Comparison of ENCODE assay signal across 35 cellular contexts in genomic region chr1:180254496-180254819, GRCh38. TPM values are rescaled to one million over a fixed set of nuclear protein-coding genes. Genes with fewer than 3 reads are reported as not detected.
"Had no signal": no experiment of that assay in that cellular context is flagged by ENCODE, and none has a peak within 500 bp of the region (broad histone marks: within the 10 kb centered on the region; RNA-seq: fewer than 3 reads in every experiment).

No MANE protein-coding gene starts in this region.

- H3K9me3 Mint-ChIP-seq: activated CD4-positive, alpha-beta T cell treated with anti-CD3 and anti-CD28 coated beads, Interleukin-2, amount 10 ng/mL, durations not matched to agents 7 days and 5 days; activated naive CD4-positive, alpha-beta T cell treated with anti-CD3 and anti-CD28 coated beads for 36 hours; activated naive CD4-positive, alpha-beta T cell treated with anti-CD3 and anti-CD28 coated beads, Interleukin-2, amount 50 U/mL, for 72 hours; activated T-cell treated with anti-CD3 and anti-CD28 coated beads, Interleukin-2, amount 50 U/mL, for 4 hours; activated T-helper 1 cell treated with anti-CD3 and anti-CD28 coated beads, Interleukin-12 subunit alpha, Interleukin-12 subunit beta, Interleukin-2, Interleukin-4 antibody, amounts not matched to agents 30 ng/mL and 10 ng/mL and 1 ng/mL, durations not matched to agents 14 hours and 24 hours and 36 hours; IgD-negative memory B cell had no signal

- H3K4me3 ChIP-seq: adrenal gland, MG63, PC-9, SK-N-MC had no signal

- H3K27ac Mint-ChIP-seq: activated CD4-positive, alpha-beta T cell treated with anti-CD3 and anti-CD28 coated beads, Interleukin-2, amount 10 ng/mL, durations not matched to agents 7 days and 5 days; activated naive CD4-positive, alpha-beta T cell treated with anti-CD3 and anti-CD28 coated beads for 36 hours; activated naive CD4-positive, alpha-beta T cell treated with anti-CD3 and anti-CD28 coated beads, Interleukin-2, amount 50 U/mL, for 72 hours; activated T-helper 1 cell treated with anti-CD3 and anti-CD28 coated beads, Interleukin-12 subunit alpha, Interleukin-12 subunit beta, Interleukin-2, Interleukin-4 antibody, amounts not matched to agents 30 ng/mL and 10 ng/mL and 1 ng/mL, durations not matched to agents 14 hours and 24 hours and 36 hours; brain; IgD-negative memory B cell had no signal

- H3K36me3 ChIP-seq: adrenal gland, MG63 had no signal

- DNase-seq: activated CD4-positive, alpha-beta T cell treated with anti-CD3 and anti-CD28 coated beads, Interleukin-2, amount 10 ng/mL, durations not matched to agents 7 days and 5 days; activated CD4-positive, alpha-beta T cell treated with anti-CD3 and anti-CD28 coated beads, Interleukin-2, amount 50 U/mL, for 48 hours; activated CD8-positive, alpha-beta memory T cell treated with anti-CD3 and anti-CD28 coated beads, Interleukin-2, amount 50 U/mL, for 4 hours; activated gamma-delta T cell treated with Interleukin-2 at 50 U/mL for 16 hours; activated naive CD4-positive, alpha-beta T cell treated with anti-CD3 and anti-CD28 coated beads for 36 hours; activated T-cell treated with anti-CD3 and anti-CD28 coated beads for 4 hours; activated T-cell treated with anti-CD3 and anti-CD28 coated beads, Interleukin-2, amount 50 U/mL, for 4 hours; central memory CD4-positive, alpha-beta T cell; Kasumi-1; KBM-7; MG63; NCI-H1048; NCI-H1436 treated with DMSO at 0.1 percent for 48 hours; NCI-H187; NCI-H2029 treated with DMSO at 0.1 percent for 48 hours; NCI-H2107; NCI-H2171; NCI-H510A; NCI-H748 treated with DMSO at 0.1 percent for 48 hours; NK-92 treated with Interleukin-12 subunit alpha and Interleukin-12 subunit beta, amount 100 ng/mL, for 24 hours; PC-9; SIG-M5; T1000 had no signal

- H3K4me2 ChIP-seq: PC-9 had no signal

- H3K4me3 Mint-ChIP-seq: activated CD4-positive, alpha-beta T cell treated with anti-CD3 and anti-CD28 coated beads, Interleukin-2, amount 10 ng/mL, durations not matched to agents 7 days and 5 days; activated naive CD4-positive, alpha-beta T cell treated with anti-CD3 and anti-CD28 coated beads for 36 hours; activated T-cell treated with anti-CD3 and anti-CD28 coated beads, Interleukin-2, amount 50 U/mL, for 4 hours; activated T-helper 1 cell treated with anti-CD3 and anti-CD28 coated beads, Interleukin-12 subunit alpha, Interleukin-12 subunit beta, Interleukin-2, Interleukin-4 antibody, amounts not matched to agents 30 ng/mL and 10 ng/mL and 1 ng/mL, durations not matched to agents 14 hours and 24 hours and 36 hours; IgD-negative memory B cell had no signal

- H3K9me3 ChIP-seq: adrenal gland, MG63 had no signal

- FAIRE-seq: astrocyte, RCC 7860 had no signal

- H3K27me3 ChIP-seq: MG63 had no signal

- H3K27ac ChIP-seq: adrenal gland, PC-9, RWPE1, SK-N-MC had no signal

- H3K4me1 Mint-ChIP-seq: activated CD4-positive, alpha-beta T cell treated with anti-CD3 and anti-CD28 coated beads, Interleukin-2, amount 10 ng/mL, durations not matched to agents 7 days and 5 days had no signal

- H3K4me1 ChIP-seq: adrenal gland had no signal

- H2AFZ ChIP-seq: PC-9 had no signal

- ATAC-seq: activated naive CD4-positive, alpha-beta T cell treated with anti-CD3 and anti-CD28 coated beads, Interleukin-2, amount 50 U/mL, for 72 hours; activated T-cell treated with anti-CD3 and anti-CD28 coated beads, Interleukin-2, amount 50 U/mL, for 4 hours; Right ventricle myocardium inferior had no signal

- H3K36me3 Mint-ChIP-seq: activated naive CD4-positive, alpha-beta T cell treated with anti-CD3 and anti-CD28 coated beads, Interleukin-2, amount 50 U/mL, for 72 hours; brain; IgD-negative memory B cell had no signal

RNA-seq across cellular contexts. Expression of gene LHX4, which starts 24.4 kb away (rescaled TPM):
- total RNA-seq: activated CD4-positive, alpha-beta T cell treated with anti-CD3 and anti-CD28 coated beads, Interleukin-2, amount 10 ng/mL, durations not matched to agents 7 days and 5 days; activated naive CD4-positive, alpha-beta T cell treated with anti-CD3 and anti-CD28 coated beads for 36 hours; activated naive CD4-positive, alpha-beta T cell treated with anti-CD3 and anti-CD28 coated beads, Interleukin-2, amount 50 U/mL, for 72 hours; activated T-helper 1 cell treated with anti-CD3 and anti-CD28 coated beads, Interleukin-12 subunit alpha, Interleukin-12 subunit beta, Interleukin-2, Interleukin-4 antibody, amounts not matched to agents 30 ng/mL and 10 ng/mL and 1 ng/mL, durations not matched to agents 14 hours and 24 hours and 36 hours; adrenal gland; Right ventricle myocardium inferior; T-helper 1 cell treated with Interleukin-12 subunit alpha and Interleukin-12 subunit beta and Interleukin-4 antibody, amounts not matched to agents 30 ng/mL and 1 ng/mL, for 36 hours; T-helper 2 cell treated with Interferon-gamma antibody and Interleukin-4, amounts not matched to agents 100 ng/mL and 5 ng/mL, for 36 hours had no signal
- polyA plus RNA-seq: adrenal gland had no signal
